8 cellular contexts compared by ENCODE assay signal in the genomic region with DNA sequence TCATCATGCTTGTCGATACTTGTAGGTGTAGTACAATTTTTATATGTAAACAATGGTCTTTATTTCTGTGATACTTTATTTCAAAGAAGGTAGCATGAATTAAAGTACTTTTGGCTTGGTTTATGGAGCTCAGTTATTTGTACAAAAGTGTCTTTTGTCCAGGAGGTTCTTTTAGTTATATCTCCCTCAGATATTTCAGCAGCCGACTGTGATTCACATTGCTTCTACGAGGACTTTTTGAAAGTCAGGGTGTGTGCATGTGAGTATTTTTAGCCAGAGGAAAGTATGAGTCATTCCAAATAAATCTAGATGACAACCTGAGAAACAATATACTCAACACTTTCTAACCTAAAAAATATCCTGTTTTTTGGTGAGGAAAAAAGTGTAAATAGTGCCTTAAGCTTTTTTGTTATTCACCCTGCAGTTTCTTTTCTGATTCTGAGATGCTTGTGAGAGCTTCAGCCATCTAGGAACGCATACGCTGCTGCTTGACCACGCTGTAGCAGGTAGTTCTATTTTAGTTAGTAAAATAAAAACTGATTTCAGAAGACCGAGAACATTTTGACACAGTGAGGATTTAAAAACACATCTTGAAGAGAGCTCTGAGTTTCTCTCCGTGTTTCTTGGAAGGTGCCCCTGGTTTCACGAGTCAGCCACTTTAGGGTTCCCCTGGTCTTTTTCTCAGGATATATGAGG. TPM values are rescaled to one million over a fixed set of nuclear protein-coding genes. Genes with fewer than 3 reads are reported as not detected.
DNase-seq lines count a peak whose midpoint lies in the region; ATAC-seq and TF ChIP-seq lines count a peak whose summit lies in the region.

No MANE protein-coding gene starts in this region.

- H3K36me3 ChIP-seq in adrenal gland (replicated peaks in 1 of 2) (no peaks in the 10 kb centered on the region), right atrium auricular region (no peaks in the 10 kb centered on the region)

- H3K9me3 ChIP-seq in adrenal gland (replicated peaks in 1 of 3) (no peaks in the 10 kb centered on the region), right atrium auricular region (no peaks in the 10 kb centered on the region)

- peak overlapping the region; percentile 73 to 90 (median 83) for H3K27ac ChIP-seq in adrenal gland
- H3K27ac ChIP-seq in right atrium auricular region, result peak overlapping the region; percentile 88 to 98

- H3K4me1 ChIP-seq in adrenal gland (replicated peaks in 1 of 2), result peaks cover 17 to 48% of the 10 kb centered on the region in 2 donors
- H3K4me1 ChIP-seq in right atrium auricular region, result peaks cover 0 to 90% of the 10 kb centered on the region in 2 donors

- peak; percentile 68 for ATAC-seq in GM21786 (IDR thresholded peaks at IDR 0.05; ENCODE audit: unreplicated experiment)

- 7 to 12% (median 10%) methylated on average over 9 of the region's 9 CpGs for WGBS in adrenal gland, 4 donors

- peak in 1 of 2 donors; percentile 80 for TF ChIP-seq POLR2A in adrenal gland (IDR thresholded peaks at IDR 0.05)

- H3K4me3 ChIP-seq in adrenal gland (peak overlapping the region in 1 of 4 donors; percentile 48), right atrium auricular region (peak overlapping the region in 1 of 2 donors; percentile 25)

- intact Hi-C loops in adrenal gland (cut with DNase I), result loop anchor here in 1 of 2 donors (5.0 kb wide), 1 partner anchor 36 kb away; no protein-coding TSS in a partner anchor

- in situ Hi-C loops in GM13976 (cut with MboI; ENCODE audit: low sequenced_read_pairs, unreplicated experiment), result no loop called here

- DNase-seq in GM13976 (ENCODE audit: low spot score) (peak; percentile 84), M059J (ENCODE audit: low read depth) (peak; percentile 96), adrenal gland (peak in 6 of 7 donors; percentile 53 to 78 (median 67)), right atrium auricular region (ENCODE audit: low spot score) (no peak), NCI-H146 (lab: John Stamatoyannopoulos, UW) (no peak), NCI-H526 treated with DMSO at 0.1 percent for 48 hours (lab: John Stamatoyannopoulos, UW) (no peak)
- DNase-seq in stimulated activated CD4-positive, alpha-beta T cell treated with anti-CD3 and anti-CD28 coated beads, Interleukin-4, amount 100 ng/mL, for 24 hours, result peak; percentile 46

- no peaks in the 10 kb centered on the region for H3K27me3 ChIP-seq in adrenal gland
- no peaks in the 10 kb centered on the region for H3K27me3 ChIP-seq in right atrium auricular region

- TF ChIP-seq CTCF in GM13976 (IDR thresholded peaks at IDR 0.05; ENCODE audit: borderline replicate concordance, control extremely low read depth, extremely low read depth, insufficient read depth, missing control alignments) (no peak), adrenal gland (IDR thresholded peaks at IDR 0.05) (no peak), right atrium auricular region (IDR thresholded peaks at IDR 0.05) (no peak)

RNA-seq across cellular contexts. Expression of a gene that starts 0.5 kb away (rescaled TPM):
- 66.8 and 169 TPM in 2 replicates for total RNA-seq in M059J (2014; rRNA removed; shearing (Covaris generic))
- total RNA-seq in adrenal gland, result 100 to 1,000 TPM in 4 of 8 donors, 10 to 100 TPM in 4; 79.1 to 122 (median 99.9) TPM
- polyA plus RNA-seq in adrenal gland, result 100 to 1,000 TPM in 2 of 3 donors, 10 to 100 TPM in 1; 28.7 to 114 (median 105) TPM
- total RNA-seq in right atrium auricular region, result 10 to 100 TPM; 84.4 to 97.5 TPM

RNA-seq across cellular contexts. Expression of a gene that starts 44.6 kb away (rescaled TPM):
- 16.5 and 26.9 TPM in 2 replicates for total RNA-seq in M059J (2014; rRNA removed; shearing (Covaris generic))
- total RNA-seq in adrenal gland (100 to 1,000 TPM in 1 of 8 donors, 10 to 100 TPM in 7; 44.7 to 190 (median 69.1) TPM), right atrium auricular region (10 to 100 TPM; 16.1 to 19.7 TPM)
- 100 to 1,000 TPM in 2 of 3 donors, 10 to 100 TPM in 1; 38.3 to 166 (median 164) TPM for polyA plus RNA-seq in adrenal gland

Comparison
In these comparisons a context has a peak if more than half of its experiments do, and no peak if none do; other contexts are left out.
1. DNase-seq: peak in GM13976 (single experiment), M059J (single experiment), adrenal gland (6 of 7) and stimulated activated CD4-positive, alpha-beta T cell treated with anti-CD3 and anti-CD28 coated beads, Interleukin-4, amount 100 ng/mL, for 24 hours (single experiment); none in right atrium auricular region (single experiment), NCI-H146 (single experiment) and NCI-H526 treated with DMSO at 0.1 percent for 48 hours (single experiment).